ENCODE assay signal across 18 cellular contexts in genomic region chr14:101880016-101880297, GRCh38.
DNase-seq lines count a peak whose midpoint lies in the region; ATAC-seq lines count a peak whose summit lies in the region.
"Had no signal": no experiment of that assay in that cellular context is flagged by ENCODE, and none has a peak within 500 bp of the region (broad histone marks: within the 10 kb centered on the region; RNA-seq: fewer than 3 reads in every experiment).

No MANE protein-coding gene starts in this region.

- ATAC-seq in T-cell (replicated peaks in 1 of 4): no peak
- peak; percentile 82 for ATAC-seq in stimulated activated naive CD8-positive, alpha-beta T cell treated with anti-CD3 and anti-CD28 coated beads, Interleukin-15, amount 100 ng/mL, for 72 hours
- no peak for ATAC-seq in GM19467 (IDR thresholded peaks at IDR 0.05; ENCODE audit: unreplicated experiment)
- ATAC-seq: sciatic nerve had no signal

- no peaks in the 10 kb centered on the region for H3K9me3 ChIP-seq in MG63
- H3K9me3 ChIP-seq: esophagus muscularis mucosa, upper lobe of right lung had no signal

- peak overlapping the region in 1 of 3 donors; percentile 13 for H3K4me3 Mint-ChIP-seq in T-cell
- H3K4me3 Mint-ChIP-seq in dendritic cell treated with granulocyte-macrophage colony-stimulating factor and Interleukin-4, amounts not matched to agents 40 ng/mL and 50 ng/mL, for 4 days: no peak overlapping the region
- peak overlapping the region; percentile 58 to 67 for H3K4me3 Mint-ChIP-seq in stimulated activated naive CD8-positive, alpha-beta T cell treated with anti-CD3 and anti-CD28 coated beads, Interleukin-15, amount 100 ng/mL, for 72 hours

- intact Hi-C loops in dendritic cell treated with granulocyte-macrophage colony-stimulating factor and Interleukin-4, amounts not matched to agents 40 ng/mL and 50 ng/mL, for 4 days (cut with micrococcal nuclease): no loop called here

- no peak overlapping the region for H3K4me3 ChIP-seq in MG63
- H3K4me3 ChIP-seq: dorsolateral prefrontal cortex, esophagus muscularis mucosa, upper lobe of right lung had no signal

- H3K36me3 ChIP-seq in MG63: 0 out of 2 replicates have a peak, but pooled peaks cover 4% of the 10 kb centered on the region

- no peaks in the 10 kb centered on the region for H3K27me3 Mint-ChIP-seq in T-cell
- H3K27me3 Mint-ChIP-seq in dendritic cell treated with granulocyte-macrophage colony-stimulating factor and Interleukin-4, amounts not matched to agents 40 ng/mL and 50 ng/mL, for 4 days: no peaks in the 10 kb centered on the region
- no peaks in the 10 kb centered on the region for H3K27me3 Mint-ChIP-seq in stimulated activated naive CD8-positive, alpha-beta T cell treated with anti-CD3 and anti-CD28 coated beads, Interleukin-15, amount 100 ng/mL, for 72 hours

- POLR2A ChIA-PET in T-cell (lab: Charles Lee): interaction anchor here in 1 of 2 donors (0.7 kb wide), 1 partner anchor 12 kb away, joined by 3 read pairs; no protein-coding TSS in a partner anchor

- H3K27ac Mint-ChIP-seq in T-cell: peak overlapping the region; percentile 73 to 82
- peak overlapping the region; percentile 56 for H3K27ac Mint-ChIP-seq in dendritic cell treated with granulocyte-macrophage colony-stimulating factor and Interleukin-4, amounts not matched to agents 40 ng/mL and 50 ng/mL, for 4 days
- peak overlapping the region; percentile 92 to 96 for H3K27ac Mint-ChIP-seq in stimulated activated naive CD8-positive, alpha-beta T cell treated with anti-CD3 and anti-CD28 coated beads, Interleukin-15, amount 100 ng/mL, for 72 hours

- no peaks in the 10 kb centered on the region for H3K9me3 Mint-ChIP-seq in T-cell
- H3K9me3 Mint-ChIP-seq in dendritic cell treated with granulocyte-macrophage colony-stimulating factor and Interleukin-4, amounts not matched to agents 40 ng/mL and 50 ng/mL, for 4 days: no peaks in the 10 kb centered on the region
- no peaks in the 10 kb centered on the region for H3K9me3 Mint-ChIP-seq in stimulated activated naive CD8-positive, alpha-beta T cell treated with anti-CD3 and anti-CD28 coated beads, Interleukin-15, amount 100 ng/mL, for 72 hours

- no peaks in the 10 kb centered on the region for H3K27me3 ChIP-seq in MG63
- H3K27me3 ChIP-seq: brain microvascular endothelial cell, dorsolateral prefrontal cortex, esophagus muscularis mucosa, upper lobe of right lung had no signal

- H3K36me3 Mint-ChIP-seq in T-cell: peaks cover 44% of the 10 kb centered on the region
- peaks cover 65% of the 10 kb centered on the region for H3K36me3 Mint-ChIP-seq in dendritic cell treated with granulocyte-macrophage colony-stimulating factor and Interleukin-4, amounts not matched to agents 40 ng/mL and 50 ng/mL, for 4 days (ENCODE audit: low read depth)

- CTCF ChIA-PET in T-cell (lab: Charles Lee): no interaction called here

- DNase-seq in stimulated activated CD4-positive, alpha-beta T cell treated with anti-CD3 and anti-CD28 coated beads, Interleukin-4, amount 100 ng/mL, for 24 hours: peak; percentile 33
- DNase-seq in stimulated activated CD4-positive, alpha-beta T cell treated with anti-CD3 and anti-CD28 coated beads, Interleukin-2, amount 100 ng/mL, for 48 hours: no peak
- DNase-seq in T-cell: no peak
- DNase-seq in stimulated activated naive CD8-positive, alpha-beta T cell treated with anti-CD3 and anti-CD28 coated beads, Interleukin-15, amount 100 ng/mL, for 72 hours: peak in 1 of 2 donors; percentile 23
- no peak for DNase-seq in COLO668 (lab: John Stamatoyannopoulos, UW; ENCODE audit: unreplicated experiment)
- no peak for DNase-seq in MG63
- DNase-seq: activated effector memory CD4-positive, alpha-beta T cell treated with anti-CD3 and anti-CD28 coated beads, Interleukin-2, amount 50 U/mL, for 16 hours; brain microvascular endothelial cell; C1 segment of cervical spinal cord; NCI-H2029; NCI-H446 treated with DMSO at 0.1 percent for 48 hours; Right ventricle myocardium superior; upper lobe of right lung had no signal

- H3K4me1 Mint-ChIP-seq in T-cell: peaks cover 52 to 70% (median 57%) of the 10 kb centered on the region in 3 donors
- H3K4me1 Mint-ChIP-seq in dendritic cell treated with granulocyte-macrophage colony-stimulating factor and Interleukin-4, amounts not matched to agents 40 ng/mL and 50 ng/mL, for 4 days (ENCODE audit: low read depth): peaks cover 39% of the 10 kb centered on the region
- peaks cover 66% of the 10 kb centered on the region for H3K4me1 Mint-ChIP-seq in stimulated activated naive CD8-positive, alpha-beta T cell treated with anti-CD3 and anti-CD28 coated beads, Interleukin-15, amount 100 ng/mL, for 72 hours
